In genomic region chr15:25391971-25392733, GRCh38 we compare ENCODE assay signal across 10 cellular contexts. TPM values are rescaled to one million over a fixed set of nuclear protein-coding genes. Genes with fewer than 3 reads are reported as not detected.
DNase-seq lines count a peak whose midpoint lies in the region; ATAC-seq and TF ChIP-seq lines count a peak whose summit lies in the region.
"Had no signal": no experiment of that assay in that cellular context is flagged by ENCODE, and none has a peak within 500 bp of the region (broad histone marks: within the 10 kb centered on the region; RNA-seq: fewer than 3 reads in every experiment).

No MANE protein-coding gene starts in this region.

- H3K9me3 ChIP-seq in RWPE2 (ENCODE audit: severe bottlenecking): no peaks in the 10 kb centered on the region
- H3K9me3 ChIP-seq: right lobe of liver had no signal

- H3K4me3 ChIP-seq in RWPE2 (ENCODE audit: severe bottlenecking): no peak overlapping the region
- no peak overlapping the region for H3K4me3 ChIP-seq in fibroblast of villous mesenchyme (ENCODE audit: low read depth, low read length)
- H3K4me3 ChIP-seq: right lobe of liver had no signal

- intact Hi-C loops in sciatic nerve (cut with DNase I): no loop called here

- H3K36me3 ChIP-seq in RWPE2 (ENCODE audit: low read depth): peaks cover 52% of the 10 kb centered on the region
- H3K36me3 ChIP-seq: right lobe of liver had no signal

- ATAC-seq in RWPE2 (ENCODE audit: low read depth): peak; percentile 98
- ATAC-seq in sciatic nerve: peak; percentile 96
- ATAC-seq in GM18517 (IDR thresholded peaks at IDR 0.05; ENCODE audit: unreplicated experiment): no peak
- ATAC-seq in GM19035 (IDR thresholded peaks at IDR 0.05; ENCODE audit: unreplicated experiment): no peak
- no peak for ATAC-seq in GM18519 (IDR thresholded peaks at IDR 0.05; ENCODE audit: low FRiP score, unreplicated experiment)
- no peak for ATAC-seq in HG03095 (IDR thresholded peaks at IDR 0.05; ENCODE audit: unreplicated experiment)

- H3K27me3 ChIP-seq in RWPE2 (ENCODE audit: insufficient read depth, poor library complexity, severe bottlenecking): no peaks in the 10 kb centered on the region
- H3K27me3 ChIP-seq: right lobe of liver had no signal

- DNase-seq in GM04504 (ENCODE audit: low read depth) (peak; percentile 89), RWPE2 (ENCODE audit: low spot score) (no peak), fibroblast of villous mesenchyme (ENCODE audit: low read depth) (peak; percentile 90), sciatic nerve (ENCODE audit: low spot score) (no peak)
- DNase-seq: NCI-H1436 treated with DMSO at 0.1 percent for 48 hours, right lobe of liver had no signal

- H3K27ac ChIP-seq in RWPE2 (ENCODE audit: poor library complexity, severe bottlenecking): peak overlapping the region; percentile 35
- H3K27ac ChIP-seq: right lobe of liver had no signal

- TF ChIP-seq CTCF in RWPE2 (IDR thresholded peaks at IDR 0.05; ENCODE audit: poor library complexity, severe bottlenecking) (no peak), fibroblast of villous mesenchyme (IDR thresholded peaks at IDR 0.05; ENCODE audit: insufficient read depth, low read depth, low read length) (no peak)

- peaks cover 13% of the 10 kb centered on the region for H3K4me1 ChIP-seq in RWPE2 (ENCODE audit: insufficient read depth, poor library complexity, severe bottlenecking)

RNA-seq across cellular contexts. Expression of gene UBE3A, which starts 46.7 kb away (rescaled TPM):
- 71.2 and 96.7 TPM in 2 replicates for total RNA-seq in fibroblast of villous mesenchyme
- total RNA-seq in sciatic nerve: 117 TPM

Comparison
In these comparisons a context has a peak if more than half of its experiments do, and no peak if none do; other contexts are left out.
1. DNase-seq: peak in GM04504 (single experiment) and fibroblast of villous mesenchyme (single experiment); none in RWPE2 (single experiment) and sciatic nerve (single experiment).
2. ATAC-seq: peak in RWPE2 (single experiment) and sciatic nerve (single experiment); none in GM18517 (single experiment), GM19035 (single experiment), GM18519 (single experiment) and HG03095 (single experiment).